ENCODE assay signal across 12 cellular contexts in the genomic region with DNA sequence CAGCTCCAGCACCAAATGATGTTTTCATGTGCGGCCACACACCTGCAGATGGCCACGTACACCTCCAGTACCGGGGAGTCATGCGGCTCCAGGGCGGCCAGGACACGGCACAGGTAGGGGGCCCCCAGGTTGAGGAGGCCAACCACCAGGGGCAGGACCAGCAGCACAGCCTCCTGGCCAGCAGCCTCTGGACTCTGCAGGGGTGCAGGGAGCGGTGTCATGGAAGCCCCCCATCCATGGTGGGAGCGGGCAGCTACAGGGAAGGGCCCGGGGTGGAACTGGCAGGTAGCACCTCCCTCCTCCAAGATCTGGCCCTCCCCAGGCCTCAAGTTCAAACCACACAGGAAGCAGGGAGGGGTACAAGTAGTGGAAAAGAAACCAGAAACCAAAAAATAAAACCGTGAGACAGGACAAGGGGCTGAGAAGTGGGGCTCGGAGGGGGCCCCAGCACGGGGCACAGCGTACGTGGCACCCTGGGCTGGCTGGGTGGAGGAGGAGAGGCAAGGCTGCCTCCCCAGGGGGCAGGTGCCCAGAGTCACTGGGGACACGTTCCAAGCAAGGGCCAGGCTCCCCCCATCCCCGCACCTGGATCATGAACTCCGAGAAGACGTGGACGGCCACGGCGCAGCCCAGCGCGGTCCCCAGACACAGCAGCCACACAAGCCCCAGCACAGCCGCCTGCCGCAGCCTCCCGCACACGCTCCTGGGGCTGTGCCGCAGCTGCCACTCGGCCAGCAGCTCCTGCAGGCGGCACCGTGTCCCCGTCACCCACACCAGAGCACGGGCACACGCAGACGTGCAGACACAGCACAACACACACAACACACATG. TPM values are rescaled to one million over a fixed set of nuclear protein-coding genes. Genes with fewer than 3 reads are reported as not detected.
DNase-seq lines count a peak whose midpoint lies in the region; ATAC-seq lines count a peak whose summit lies in the region.
"Had no signal": no experiment of that assay in that cellular context is flagged by ENCODE, and none has a peak within 500 bp of the region (broad histone marks: within the 10 kb centered on the region; RNA-seq: fewer than 3 reads in every experiment).

No MANE protein-coding gene starts in this region.

- ATAC-seq in Right ventricle myocardium inferior (no peak), GM18909 (IDR thresholded peaks at IDR 0.05; ENCODE audit: poor library complexity, unreplicated experiment) (no peak), GM19452 (IDR thresholded peaks at IDR 0.05; ENCODE audit: unreplicated experiment) (no peak)

- intact Hi-C loops in Right ventricle myocardium inferior (cut with DNase I) (no loop called here), cardiac septum (cut with DNase I) (no loop called here)
- intact Hi-C loops in dendritic cell treated with granulocyte-macrophage colony-stimulating factor and Interleukin-4, amounts not matched to agents 40 ng/mL and 50 ng/mL, for 4 days (cut with micrococcal nuclease), result no loop called here

- no peak overlapping the region for H3K4me3 Mint-ChIP-seq in dendritic cell treated with granulocyte-macrophage colony-stimulating factor and Interleukin-4, amounts not matched to agents 40 ng/mL and 50 ng/mL, for 4 days
- H3K4me3 Mint-ChIP-seq in stimulated activated naive CD8-positive, alpha-beta T cell treated with anti-CD3 and anti-CD28 coated beads, Interleukin-15, Interleukin-2, amounts not matched to agents 100 ng/mL and 50 ng/mL, for 24 hours, result peak overlapping the region; percentile 72

- no peaks in the 10 kb centered on the region for H3K27me3 Mint-ChIP-seq in dendritic cell treated with granulocyte-macrophage colony-stimulating factor and Interleukin-4, amounts not matched to agents 40 ng/mL and 50 ng/mL, for 4 days
- no peaks in the 10 kb centered on the region for H3K27me3 Mint-ChIP-seq in stimulated activated naive CD8-positive, alpha-beta T cell treated with anti-CD3 and anti-CD28 coated beads, Interleukin-15, Interleukin-2, amounts not matched to agents 100 ng/mL and 50 ng/mL, for 24 hours

- DNase-seq in Right ventricle myocardium inferior (ENCODE audit: missing footprints), result peak; percentile 64
- no peak for DNase-seq in cardiac septum (ENCODE audit: low spot score)
- peak in 3 of 5 experiments; percentile 42 to 87 (median 83) for DNase-seq in T-helper 2 cell
- no peak for DNase-seq in SK-N-DZ (ENCODE audit: low spot score)
- DNase-seq: Karpas-422, NCI-H510A had no signal

- peak overlapping the region; percentile 4 for H3K27ac Mint-ChIP-seq in dendritic cell treated with granulocyte-macrophage colony-stimulating factor and Interleukin-4, amounts not matched to agents 40 ng/mL and 50 ng/mL, for 4 days
- peak overlapping the region; percentile 85 for H3K27ac Mint-ChIP-seq in stimulated activated naive CD8-positive, alpha-beta T cell treated with anti-CD3 and anti-CD28 coated beads, Interleukin-15, Interleukin-2, amounts not matched to agents 100 ng/mL and 50 ng/mL, for 24 hours

- peaks cover 68% of the 10 kb centered on the region for H3K4me1 Mint-ChIP-seq in dendritic cell treated with granulocyte-macrophage colony-stimulating factor and Interleukin-4, amounts not matched to agents 40 ng/mL and 50 ng/mL, for 4 days (ENCODE audit: low read depth)
- peaks cover 66% of the 10 kb centered on the region for H3K4me1 Mint-ChIP-seq in stimulated activated naive CD8-positive, alpha-beta T cell treated with anti-CD3 and anti-CD28 coated beads, Interleukin-15, Interleukin-2, amounts not matched to agents 100 ng/mL and 50 ng/mL, for 24 hours (ENCODE audit: low read depth)

- no peaks in the 10 kb centered on the region for H3K9me3 Mint-ChIP-seq in dendritic cell treated with granulocyte-macrophage colony-stimulating factor and Interleukin-4, amounts not matched to agents 40 ng/mL and 50 ng/mL, for 4 days
- H3K9me3 Mint-ChIP-seq in stimulated activated naive CD8-positive, alpha-beta T cell treated with anti-CD3 and anti-CD28 coated beads, Interleukin-15, Interleukin-2, amounts not matched to agents 100 ng/mL and 50 ng/mL, for 24 hours, result no peaks in the 10 kb centered on the region

- H3K36me3 Mint-ChIP-seq in dendritic cell treated with granulocyte-macrophage colony-stimulating factor and Interleukin-4, amounts not matched to agents 40 ng/mL and 50 ng/mL, for 4 days (ENCODE audit: low read depth), result peaks cover 99% of the 10 kb centered on the region
- peaks cover 37% of the 10 kb centered on the region for H3K36me3 Mint-ChIP-seq in stimulated activated naive CD8-positive, alpha-beta T cell treated with anti-CD3 and anti-CD28 coated beads, Interleukin-15, Interleukin-2, amounts not matched to agents 100 ng/mL and 50 ng/mL, for 24 hours (ENCODE audit: low read depth)

RNA-seq across cellular contexts. Expression of gene TMC6, which starts 7.4 kb away (rescaled TPM):
- 77.0 TPM for total RNA-seq in Right ventricle myocardium inferior
- 80.1 TPM for total RNA-seq in cardiac septum
- 0.97 and 1.2 TPM in 2 replicates for polyA plus RNA-seq in SK-N-DZ (2014; cell fraction: cytosol; rRNA removed)
- polyA plus RNA-seq in SK-N-DZ (2014; cell fraction: nucleus; rRNA removed), result 4.7 and 9.8 TPM in 2 replicates

RNA-seq across cellular contexts. Expression of gene TMC8, which starts 9.4 kb away (rescaled TPM):
- total RNA-seq in Right ventricle myocardium inferior (4.3 TPM), cardiac septum (2.2 TPM)
- polyA plus RNA-seq in SK-N-DZ (2014; cell fraction: cytosol; rRNA removed), result 0.06 TPM in 1 of 2 replicates, not detected in the other
- not detected in 2 replicates for polyA plus RNA-seq in SK-N-DZ (2014; cell fraction: nucleus; rRNA removed)
- polyA plus RNA-seq: AG04450 had no signal

RNA-seq across cellular contexts. Expression of gene C17orf99, which starts 25.0 kb away (rescaled TPM):
- total RNA-seq in Right ventricle myocardium inferior, result not detected
- total RNA-seq in cardiac septum, result not detected
- not detected in 2 replicates for polyA plus RNA-seq in SK-N-DZ (2014; cell fraction: cytosol; rRNA removed)
- polyA plus RNA-seq in SK-N-DZ (2014; cell fraction: nucleus; rRNA removed), result not detected in 2 replicates
- total RNA-seq: endothelial cell of umbilical vein had no signal
- polyA plus RNA-seq: AG04450, endothelial cell of umbilical vein had no signal

RNA-seq across cellular contexts. Expression of gene SYNGR2, which starts 47.2 kb away (rescaled TPM):
- 120 TPM for total RNA-seq in Right ventricle myocardium inferior
- total RNA-seq in cardiac septum, result 116 TPM
- polyA plus RNA-seq in SK-N-DZ (2014; cell fraction: cytosol; rRNA removed), result 6.6 and 7.1 TPM in 2 replicates
- 11.0 and 12.7 TPM in 2 replicates for polyA plus RNA-seq in SK-N-DZ (2014; cell fraction: nucleus; rRNA removed)

Comparison
In these comparisons a context has a peak if more than half of its experiments do, and no peak if none do; other contexts are left out.
1. DNase-seq: peak in Right ventricle myocardium inferior (single experiment) and T-helper 2 cell (3 of 5); none in cardiac septum (single experiment) and SK-N-DZ (single experiment).